ENCODE assay signal across 17 cellular contexts in genomic region chr13:63389756-63390155, GRCh38.
DNase-seq lines count a peak whose midpoint lies in the region; FAIRE-seq and TF ChIP-seq lines count a peak whose summit lies in the region.
"Had no signal": no experiment of that assay in that cellular context is flagged by ENCODE, and none has a peak within 500 bp of the region (broad histone marks: within the 10 kb centered on the region; RNA-seq: fewer than 3 reads in every experiment).

No MANE protein-coding gene starts in this region.

- no peaks in the 10 kb centered on the region for H4K20me1 ChIP-seq in astrocyte (ENCODE audit: insufficient read depth, low read length)

- H3K79me2 ChIP-seq in astrocyte (ENCODE audit: insufficient read depth, low read length): no peaks in the 10 kb centered on the region

- no peak overlapping the region for H3K4me3 Mint-ChIP-seq in astrocyte (ENCODE audit: unreplicated experiment)
- peak overlapping the region; percentile 75 for H3K4me3 Mint-ChIP-seq in neural crest cell
- H3K4me3 Mint-ChIP-seq: CD4-positive, alpha-beta memory T cell; H9 had no signal

- H3K27ac Mint-ChIP-seq in astrocyte (ENCODE audit: unreplicated experiment) (no peak overlapping the region), neural crest cell (ENCODE audit: unreplicated experiment) (peak overlapping the region; percentile 95)
- H3K27ac Mint-ChIP-seq: CD4-positive, alpha-beta memory T cell; H9 had no signal

- H3K36me3 ChIP-seq in astrocyte (ENCODE audit: insufficient read depth, low read length): no peaks in the 10 kb centered on the region

- H3K4me1 Mint-ChIP-seq in astrocyte (ENCODE audit: low read depth, unreplicated experiment) (no peaks in the 10 kb centered on the region), neural crest cell (peaks cover 26% of the 10 kb centered on the region)
- H3K4me1 Mint-ChIP-seq: CD4-positive, alpha-beta memory T cell; H9 had no signal

- H3K27me3 Mint-ChIP-seq in astrocyte (ENCODE audit: low read depth, unreplicated experiment) (no peaks in the 10 kb centered on the region), neural crest cell (ENCODE audit: low read depth) (no peaks in the 10 kb centered on the region)
- H3K27me3 Mint-ChIP-seq: CD4-positive, alpha-beta memory T cell had no signal

- no peak overlapping the region for H3K27ac ChIP-seq in astrocyte (ENCODE audit: low read depth, low read length)
- H3K27ac ChIP-seq: GM23248 had no signal

- H3K9me3 ChIP-seq in astrocyte (ENCODE audit: insufficient read depth, low read depth, low read length): no peaks in the 10 kb centered on the region

- H3K9ac ChIP-seq in astrocyte (ENCODE audit: low read length): no peak overlapping the region
- H3K9ac ChIP-seq: GM23248 had no signal

- H3K9me3 Mint-ChIP-seq in astrocyte (ENCODE audit: unreplicated experiment) (no peaks in the 10 kb centered on the region), neural crest cell (peaks cover 6% of the 10 kb centered on the region)
- H3K9me3 Mint-ChIP-seq: H9 had no signal

- no peak overlapping the region for H3K4me2 ChIP-seq in astrocyte (ENCODE audit: low read length)

- no peak overlapping the region for H3K4me3 ChIP-seq in astrocyte (ENCODE audit: insufficient read depth, low read depth, low read length)
- H3K4me3 ChIP-seq: GM23248 had no signal

- DNase-seq in MV-4-11 (lab: John Stamatoyannopoulos, UW) (peak; percentile 11), astrocyte (ENCODE audit: low read depth) (no peak), neural crest cell (ENCODE audit: low read depth, low spot score) (peak; percentile 8), GM10248 (ENCODE audit: extremely low spot score) (no peak), cerebellum (ENCODE audit: low spot score) (no peak), NCI-H2029 (lab: John Stamatoyannopoulos, UW) (no peak)
- DNase-seq: C1 segment of cervical spinal cord; Calu3; CD4-positive, alpha-beta memory T cell; COR-L47; DMS53; DMS79 treated with DMSO at 0.1 percent for 48 hours; GF-D8; GM23248; H9 had no signal

- TF ChIP-seq CTCF in astrocyte (IDR thresholded peaks at IDR 0.05; ENCODE audit: insufficient read depth, low read depth, low read length) (no peak), neural crest cell (conservative IDR thresholded peaks at IDR 0.05) (no peak), GM10248 (IDR thresholded peaks at IDR 0.05; ENCODE audit: control extremely low read depth, extremely low read depth, low read depth, missing control alignments) (no peak)

- FAIRE-seq in astrocyte (lab: Jason Lieb, UNC): no peak
- FAIRE-seq: GM12892, GM19239 had no signal

- peak overlapping the region; percentile 11 for H2AFZ ChIP-seq in astrocyte (ENCODE audit: low read depth, low read length)
- H2AFZ ChIP-seq: GM23248 had no signal

- CTCF ChIA-PET in GM10248 (lab: Yijun Ruan, JAX): no interaction called here

- POLR2A ChIA-PET in GM10248 (lab: Yijun Ruan, JAX): no interaction called here

- no peaks in the 10 kb centered on the region for H3K4me1 ChIP-seq in astrocyte (ENCODE audit: insufficient read depth, low read length)

- no peaks in the 10 kb centered on the region for H3K27me3 ChIP-seq in astrocyte (ENCODE audit: insufficient read depth, low read length)

- H3K36me3 Mint-ChIP-seq in astrocyte (ENCODE audit: low read depth, unreplicated experiment) (no peaks in the 10 kb centered on the region), neural crest cell (ENCODE audit: low read depth) (peaks cover 5% of the 10 kb centered on the region)
- H3K36me3 Mint-ChIP-seq: CD4-positive, alpha-beta memory T cell had no signal

Comparison
In these comparisons a context has a peak if more than half of its experiments do, and no peak if none do; other contexts are left out.
1. DNase-seq: peak in MV-4-11 (single experiment) and neural crest cell (single experiment); none in astrocyte (single experiment), GM10248 (single experiment), cerebellum (single experiment) and NCI-H2029 (single experiment).